In the genomic region with DNA sequence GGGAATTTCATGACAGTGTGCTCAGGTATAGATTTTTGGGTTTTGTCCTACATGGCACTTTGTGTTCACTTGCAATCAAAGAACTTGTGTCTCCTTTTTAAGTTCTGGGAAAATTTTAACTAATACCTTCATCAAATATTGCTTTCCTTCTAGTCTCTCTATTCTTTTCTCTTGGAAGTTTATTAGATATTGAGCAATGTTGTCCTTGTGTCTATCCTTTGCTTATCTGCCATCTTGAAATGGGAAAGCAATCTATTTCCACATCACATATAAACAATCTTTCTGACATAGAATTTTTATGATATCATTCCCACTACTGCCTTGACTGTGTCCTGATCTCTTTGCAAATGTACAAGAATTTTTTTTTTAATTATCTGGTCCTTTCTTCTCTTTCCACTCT, we compare ENCODE assay signal across 24 cellular contexts. TPM values are rescaled to one million over a fixed set of nuclear protein-coding genes. Genes with fewer than 3 reads are reported as not detected.
"Had no signal": no experiment of that assay in that cellular context is flagged by ENCODE, and none has a peak within 500 bp of the region (broad histone marks: within the 10 kb centered on the region; RNA-seq: fewer than 3 reads in every experiment).

No MANE protein-coding gene starts in this region.

- H3K27me3 ChIP-seq: brain microvascular endothelial cell had no signal

- H3K9me3 Mint-ChIP-seq: activated B cell treated with CpG ODN at 0.5 μM for 24 hours; activated CD4-positive, alpha-beta T cell treated with anti-CD3 and anti-CD28 coated beads, Interleukin-2, amount 10 ng/mL, durations not matched to agents 24 days and 14 days; activated naive CD4-positive, alpha-beta T cell treated with anti-CD3 and anti-CD28 coated beads for 36 hours; activated T-cell treated with anti-CD3 and anti-CD28 coated beads, Interleukin-2, amount 50 U/mL, for 4 hours had no signal

- H3K36me3 Mint-ChIP-seq: activated CD8-positive, alpha-beta memory T cell treated with anti-CD3 and anti-CD28 coated beads, Interleukin-2, amount 10 ng/mL, durations not matched to agents 7 days and 5 days; activated naive CD8-positive, alpha-beta T cell had no signal

- ATAC-seq: activated CD8-positive, alpha-beta memory T cell treated with anti-CD3 and anti-CD28 coated beads, Interleukin-2, amount 10 ng/mL, durations not matched to agents 7 days and 5 days; activated T-cell treated with anti-CD3 and anti-CD28 coated beads, Interleukin-2, amount 50 U/mL, for 4 hours; activated T-helper 17 cell treated with anti-CD3 and anti-CD28 coated beads, Interleukin-2, amount 50 U/mL, for 72 hours had no signal

- H3K27ac Mint-ChIP-seq: activated B cell treated with CpG ODN at 0.5 μM for 24 hours; activated CD4-positive, alpha-beta T cell treated with anti-CD3 and anti-CD28 coated beads, Interleukin-2, amount 10 ng/mL, durations not matched to agents 24 days and 14 days; activated CD8-positive, alpha-beta memory T cell treated with anti-CD3 and anti-CD28 coated beads, Interleukin-2, amount 10 ng/mL, durations not matched to agents 7 days and 5 days; activated naive CD4-positive, alpha-beta T cell treated with anti-CD3 and anti-CD28 coated beads for 36 hours; activated naive CD8-positive, alpha-beta T cell; activated T-helper 17 cell treated with anti-CD3 and anti-CD28 coated beads, Interleukin-2, amount 50 U/mL, for 72 hours had no signal

- H3K4me3 Mint-ChIP-seq: activated B cell treated with CpG ODN at 0.5 μM for 24 hours; activated CD4-positive, alpha-beta T cell treated with anti-CD3 and anti-CD28 coated beads, Interleukin-2, amount 10 ng/mL, durations not matched to agents 24 days and 14 days; activated CD8-positive, alpha-beta memory T cell treated with anti-CD3 and anti-CD28 coated beads, Interleukin-2, amount 10 ng/mL, durations not matched to agents 7 days and 5 days; activated naive CD4-positive, alpha-beta T cell treated with anti-CD3 and anti-CD28 coated beads for 36 hours; activated naive CD8-positive, alpha-beta T cell; activated T-cell treated with anti-CD3 and anti-CD28 coated beads, Interleukin-2, amount 50 U/mL, for 4 hours; activated T-helper 17 cell treated with anti-CD3 and anti-CD28 coated beads, Interleukin-2, amount 50 U/mL, for 72 hours had no signal

- H3K27ac ChIP-seq: brain microvascular endothelial cell had no signal

- DNase-seq: activated B cell treated with CpG ODN at 0.5 μM for 24 hours; activated CD4-positive, alpha-beta T cell treated with anti-CD3 and anti-CD28 coated beads for 1 hour; activated CD4-positive, alpha-beta T cell treated with anti-CD3 and anti-CD28 coated beads, Interleukin-2, amount 10 ng/mL, durations not matched to agents 24 days and 14 days; activated CD4-positive, alpha-beta T cell treated with anti-CD3 and anti-CD28 coated beads, Interleukin-2, amount 50 U/mL, for 48 hours; activated CD8-positive, alpha-beta memory T cell treated with anti-CD3 and anti-CD28 coated beads, Interleukin-2, amount 10 ng/mL, durations not matched to agents 7 days and 5 days; activated gamma-delta T cell; activated naive CD4-positive, alpha-beta T cell treated with anti-CD3 and anti-CD28 coated beads for 36 hours; activated T-cell treated with anti-CD3 and anti-CD28 coated beads, Interleukin-2, amount 50 U/mL, for 4 hours; brain microvascular endothelial cell; cerebellar nuclear complex; NCI-H1105; NCI-H1436; NCI-H1694 treated with DMSO at 0.1 percent for 48 hours; NCI-H2029 treated with DMSO at 0.1 percent for 48 hours; NCI-H510A treated with DMSO at 0.1 percent for 48 hours; NCI-H69; NK-92 treated with Interleukin-12 subunit alpha and Interleukin-12 subunit beta, amount 100 ng/mL, for 24 hours; SIG-M5; T1000 had no signal

- H3K27me3 Mint-ChIP-seq: activated B cell treated with CpG ODN at 0.5 μM for 24 hours; activated T-helper 17 cell treated with anti-CD3 and anti-CD28 coated beads, Interleukin-2, amount 50 U/mL, for 72 hours had no signal

- H3K36me3 ChIP-seq: brain microvascular endothelial cell had no signal

RNA-seq across cellular contexts. Expression of gene ABCA9, which starts 4.4 kb away (rescaled TPM):
- total RNA-seq: activated CD8-positive, alpha-beta memory T cell treated with anti-CD3 and anti-CD28 coated beads, Interleukin-2, amount 10 ng/mL, durations not matched to agents 7 days and 5 days; activated naive CD4-positive, alpha-beta T cell treated with anti-CD3 and anti-CD28 coated beads for 36 hours; activated T-cell treated with anti-CD3 and anti-CD28 coated beads, Interleukin-2, amount 50 U/mL, for 4 hours; LHCN-M2; M059J; RPMI7951 had no signal
